ENCODE assay signal across 22 cellular contexts in genomic region chr17:33373209-33373608, GRCh38.
"Had no signal": no experiment of that assay in that cellular context is flagged by ENCODE, and none has a peak within 500 bp of the region (broad histone marks: within the 10 kb centered on the region; RNA-seq: fewer than 3 reads in every experiment).

No MANE protein-coding gene starts in this region.

- H3K27me3 ChIP-seq: MG63 had no signal

- H3K9ac ChIP-seq: SK-N-SH had no signal

- H3K9me3 ChIP-seq: MG63, SK-N-SH had no signal

- H3K27ac ChIP-seq: RWPE1 had no signal

- DNase-seq: IMR-90, Karpas-422, KG1, MG63, NCI-H1092 treated with DMSO at 0.1 percent for 48 hours, NCI-H1436, NCI-H187, NCI-H2029, NCI-H2081 treated with DMSO at 0.1 percent for 48 hours, NCI-H2171, NCI-H226, NCI-H446, NCI-H510A, NCI-H524 treated with DMSO at 0.1 percent for 48 hours, NCI-H69, NCI-H774, PC-3, SHP77, SK-N-SH, SW 1271, T-cell had no signal

- H3K4me3 ChIP-seq: MG63 had no signal

- H3K36me3 ChIP-seq: MG63 had no signal
